26 cellular contexts compared by ENCODE assay signal in genomic region chr4:41334182-41334581, GRCh38.
A peak's percentile ranks its signal among the peaks of the same experiment; 100 is the strongest.
DNase-seq lines count a peak whose midpoint lies in the region; ATAC-seq and TF ChIP-seq lines count a peak whose summit lies in the region.
"Had no signal": no experiment of that assay in that cellular context is flagged by ENCODE, and none has a peak within 500 bp of the region (broad histone marks: within the 10 kb centered on the region; RNA-seq: fewer than 3 reads in every experiment).

No MANE protein-coding gene starts in this region.

- POLR2A ChIA-PET in activated CD4-positive, alpha-beta memory T cell treated with anti-CD3 and anti-CD28 coated beads, Interleukin-2, amount 10 ng/mL, durations not matched to agents 7 days and 5 days (lab: Charles Lee): no interaction called here

- H3K4me1 Mint-ChIP-seq in activated CD4-positive, alpha-beta memory T cell treated with anti-CD3 and anti-CD28 coated beads, Interleukin-2, amount 10 ng/mL, durations not matched to agents 7 days and 5 days: no peaks in the 10 kb centered on the region
- H3K4me1 Mint-ChIP-seq: T-helper 17 cell had no signal

- H3K4me1 ChIP-seq in upper lobe of right lung: peaks cover 8% of the 10 kb centered on the region
- H3K4me1 ChIP-seq: SJCRH30 had no signal

- no peaks in the 10 kb centered on the region for H3K9me3 Mint-ChIP-seq in activated CD4-positive, alpha-beta memory T cell treated with anti-CD3 and anti-CD28 coated beads, Interleukin-2, amount 10 ng/mL, durations not matched to agents 7 days and 5 days

- peak; percentile 7 for DNase-seq in NCI-H345 (lab: John Stamatoyannopoulos, UW)
- DNase-seq in NCI-H345 treated with DMSO at 0.1 percent for 48 hours (lab: John Stamatoyannopoulos, UW; ENCODE audit: unreplicated experiment): no peak
- peak; percentile 86 for DNase-seq in NCI-H748 (lab: John Stamatoyannopoulos, UW; ENCODE audit: unreplicated experiment)
- DNase-seq in iPS-NIHi11 (ENCODE audit: low spot score): peak; percentile 50
- DNase-seq in upper lobe of right lung: no peak
- no peak for DNase-seq in activated CD4-positive, alpha-beta memory T cell treated with anti-CD3 and anti-CD28 coated beads, Interleukin-2, amount 10 ng/mL, durations not matched to agents 7 days and 5 days
- DNase-seq in SK-N-DZ (ENCODE audit: low spot score): no peak
- DNase-seq in NCI-H1436 treated with DMSO at 0.1 percent for 48 hours (lab: John Stamatoyannopoulos, UW): no peak
- DNase-seq: activated CD4-positive, alpha-beta T cell treated with anti-CD3 and anti-CD28 coated beads, Interleukin-2, amount 50 U/mL, for 48 hours; activated naive CD4-positive, alpha-beta T cell; activated T-cell treated with anti-CD3 and anti-CD28 coated beads for 4 hours; amygdala; BE2C; COR-L47; hypothalamus; IMR-90; MM.1S; NCI-H187 treated with DMSO at 0.1 percent for 48 hours; occipital lobe; SJCRH30; substantia nigra; T-helper 17 cell had no signal

- no peak overlapping the region for H3K4me3 ChIP-seq in upper lobe of right lung
- H3K4me3 ChIP-seq: cardiac muscle cell, SJCRH30 had no signal

- no peaks in the 10 kb centered on the region for H3K27me3 ChIP-seq in upper lobe of right lung
- H3K27me3 ChIP-seq: BE2C, SJCRH30 had no signal

- no peaks in the 10 kb centered on the region for H3K36me3 Mint-ChIP-seq in activated CD4-positive, alpha-beta memory T cell treated with anti-CD3 and anti-CD28 coated beads, Interleukin-2, amount 10 ng/mL, durations not matched to agents 7 days and 5 days (ENCODE audit: low read depth)
- H3K36me3 Mint-ChIP-seq: WTC11 had no signal

- H3K27ac ChIP-seq in upper lobe of right lung: no peak overlapping the region
- H3K27ac ChIP-seq: cardiac muscle cell, HL-60, SJCRH30 had no signal

- H3K27ac Mint-ChIP-seq in activated CD4-positive, alpha-beta memory T cell treated with anti-CD3 and anti-CD28 coated beads, Interleukin-2, amount 10 ng/mL, durations not matched to agents 7 days and 5 days: no peak overlapping the region
- H3K27ac Mint-ChIP-seq: T-helper 17 cell, WTC11 had no signal

- no peak overlapping the region for H3K4me3 Mint-ChIP-seq in activated CD4-positive, alpha-beta memory T cell treated with anti-CD3 and anti-CD28 coated beads, Interleukin-2, amount 10 ng/mL, durations not matched to agents 7 days and 5 days
- H3K4me3 Mint-ChIP-seq: T-helper 17 cell, WTC11 had no signal

- no peaks in the 10 kb centered on the region for H3K27me3 Mint-ChIP-seq in activated CD4-positive, alpha-beta memory T cell treated with anti-CD3 and anti-CD28 coated beads, Interleukin-2, amount 10 ng/mL, durations not matched to agents 7 days and 5 days

- TF ChIP-seq CTCF in upper lobe of right lung (IDR thresholded peaks at IDR 0.05): no peak

- CTCF ChIA-PET in activated CD4-positive, alpha-beta memory T cell treated with anti-CD3 and anti-CD28 coated beads, Interleukin-2, amount 10 ng/mL, durations not matched to agents 7 days and 5 days (lab: Charles Lee): interaction anchor here (0.6 kb wide), 1 partner anchor 33 kb away, joined by 5 read pairs; no protein-coding TSS in a partner anchor

- no peaks in the 10 kb centered on the region for H3K9me3 ChIP-seq in upper lobe of right lung
- H3K9me3 ChIP-seq: BE2C, SJCRH30 had no signal

- no peaks in the 10 kb centered on the region for H3K36me3 ChIP-seq in upper lobe of right lung
- H3K36me3 ChIP-seq: BE2C, cardiac muscle cell, SJCRH30 had no signal

- ATAC-seq in upper lobe of right lung: peak; percentile 61
- ATAC-seq: sciatic nerve, T-helper 17 cell, WTC11 had no signal

- intact Hi-C loops in upper lobe of right lung (cut with DNase I): no loop called here

Comparison
In these comparisons a context has a peak if more than half of its experiments do, and no peak if none do; other contexts are left out.
1. DNase-seq: peak in NCI-H345 (single experiment), NCI-H748 (single experiment) and iPS-NIHi11 (single experiment); none in NCI-H345 treated with DMSO at 0.1 percent for 48 hours (single experiment), upper lobe of right lung (single experiment), activated CD4-positive, alpha-beta memory T cell treated with anti-CD3 and anti-CD28 coated beads, Interleukin-2, amount 10 ng/mL, durations not matched to agents 7 days and 5 days (single experiment), SK-N-DZ (single experiment) and NCI-H1436 treated with DMSO at 0.1 percent for 48 hours (single experiment).